Comparison of ENCODE assay signal across 9 cellular contexts in genomic region chr3:99505646-99506269, GRCh38.
DNase-seq lines count a peak whose midpoint lies in the region; ATAC-seq and TF ChIP-seq lines count a peak whose summit lies in the region.
"Had no signal": no experiment of that assay in that cellular context is flagged by ENCODE, and none has a peak within 500 bp of the region (broad histone marks: within the 10 kb centered on the region; RNA-seq: fewer than 3 reads in every experiment).

No MANE protein-coding gene starts in this region.

- peak; percentile 10 for DNase-seq in activated T-cell treated with anti-CD3 and anti-CD28 coated beads for 48 hours (ENCODE audit: low read depth)
- DNase-seq in activated T-cell treated with anti-CD3 and anti-CD28 coated beads, Interleukin-2, amount 50 U/mL, for 24 hours, result no peak
- peak; percentile 97 for DNase-seq in NCI-H460 (ENCODE audit: extremely low read depth, low read depth)
- DNase-seq in fibroblast of villous mesenchyme (ENCODE audit: low read depth), result peak; percentile 92
- DNase-seq in ureter (ENCODE audit: low spot score), result peak; percentile 44
- DNase-seq in NCI-H774 (lab: John Stamatoyannopoulos, UW), result no peak
- no peak for DNase-seq in C1 segment of cervical spinal cord (lab: John Stamatoyannopoulos, UW)

- H3K4me3 ChIP-seq in fibroblast of villous mesenchyme (ENCODE audit: low read depth, low read length), result no peak overlapping the region
- H3K4me3 ChIP-seq: skin epidermis had no signal

- no peak overlapping the region for H3K27ac Mint-ChIP-seq in activated T-cell treated with anti-CD3 and anti-CD28 coated beads, Interleukin-2, amount 50 U/mL, for 24 hours

- H3K4me1 Mint-ChIP-seq in activated T-cell treated with anti-CD3 and anti-CD28 coated beads, Interleukin-2, amount 50 U/mL, for 24 hours (ENCODE audit: low read depth), result peaks cover 3% of the 10 kb centered on the region

- H3K9me3 Mint-ChIP-seq in activated T-cell treated with anti-CD3 and anti-CD28 coated beads, Interleukin-2, amount 50 U/mL, for 24 hours, result no peaks in the 10 kb centered on the region

- H3K27me3 Mint-ChIP-seq in activated T-cell treated with anti-CD3 and anti-CD28 coated beads, Interleukin-2, amount 50 U/mL, for 24 hours, result no peaks in the 10 kb centered on the region

- no peak for TF ChIP-seq CTCF in fibroblast of villous mesenchyme (IDR thresholded peaks at IDR 0.05; ENCODE audit: insufficient read depth, low read depth, low read length)

- no peak overlapping the region for H3K4me3 Mint-ChIP-seq in activated T-cell treated with anti-CD3 and anti-CD28 coated beads, Interleukin-2, amount 50 U/mL, for 24 hours

- H3K36me3 Mint-ChIP-seq in activated T-cell treated with anti-CD3 and anti-CD28 coated beads, Interleukin-2, amount 50 U/mL, for 24 hours (ENCODE audit: low read depth), result no peaks in the 10 kb centered on the region

- peak; percentile 100 for ATAC-seq in HG02623 (IDR thresholded peaks at IDR 0.05; ENCODE audit: unreplicated experiment)

Comparison
In these comparisons a context has a peak if more than half of its experiments do, and no peak if none do; other contexts are left out.
1. DNase-seq: peak in activated T-cell treated with anti-CD3 and anti-CD28 coated beads for 48 hours (single experiment), NCI-H460 (single experiment), fibroblast of villous mesenchyme (single experiment) and ureter (single experiment); none in activated T-cell treated with anti-CD3 and anti-CD28 coated beads, Interleukin-2, amount 50 U/mL, for 24 hours (single experiment), NCI-H774 (single experiment) and C1 segment of cervical spinal cord (0 of 14).